In the genomic region with DNA sequence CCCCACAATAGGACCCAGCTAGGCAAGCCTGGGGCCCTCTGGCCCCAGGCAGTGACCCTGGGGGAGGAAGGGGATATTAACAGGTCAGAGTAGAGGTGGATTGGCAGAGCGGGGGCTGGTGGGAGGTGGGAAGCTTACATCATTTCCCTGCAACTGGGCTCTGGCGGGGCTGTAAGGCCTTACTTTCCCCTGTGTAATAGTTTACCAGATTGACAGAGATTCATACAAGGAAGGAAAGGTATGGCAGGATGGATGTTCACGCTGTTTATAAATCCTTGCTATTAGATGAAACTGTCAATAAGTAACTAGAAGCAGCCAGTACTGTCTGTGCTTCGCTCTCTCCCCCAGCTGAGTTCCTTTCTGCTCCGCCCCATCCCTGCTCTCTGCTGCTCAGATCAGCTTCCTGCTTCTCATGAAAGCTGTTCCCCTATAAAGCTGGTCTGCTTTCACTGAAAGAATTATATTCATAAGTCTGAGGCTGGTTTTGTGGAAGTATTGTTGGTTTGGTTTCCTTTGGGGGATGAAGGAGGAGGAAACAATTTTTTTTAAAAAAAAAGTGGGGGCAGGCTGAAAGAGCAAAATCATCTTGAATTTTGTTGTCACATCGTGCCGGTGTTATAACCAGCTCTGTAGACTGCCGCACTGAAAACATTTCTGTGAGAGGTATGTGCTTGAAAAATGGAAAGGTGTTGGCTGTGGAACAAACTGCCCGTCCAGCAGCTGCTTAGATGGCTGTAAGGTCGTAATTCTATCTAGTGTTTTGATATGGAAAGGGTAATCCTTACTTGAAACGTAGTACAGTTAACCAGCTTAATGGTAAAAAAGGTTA, we compare ENCODE assay signal across 1 cellular context.
TF ChIP-seq lines count a peak whose summit lies in the region.

No MANE protein-coding gene starts in this region.

TF ChIP-seq in HepG2, 621 proteins besides CTCF, POLR2A, EP300 and RAD21 (continued from another document and continues in another):
- TF ChIP-seq SP5 (CRISPR knock-in tag; IDR thresholded peaks at IDR 0.05; ENCODE audit: borderline replicate concordance, low read depth): peak; percentile 93
- TF ChIP-seq ZFP90 (CRISPR knock-in tag; IDR thresholded peaks at IDR 0.05; ENCODE audit: borderline replicate concordance): no peak
- TF ChIP-seq, protein P1, sequence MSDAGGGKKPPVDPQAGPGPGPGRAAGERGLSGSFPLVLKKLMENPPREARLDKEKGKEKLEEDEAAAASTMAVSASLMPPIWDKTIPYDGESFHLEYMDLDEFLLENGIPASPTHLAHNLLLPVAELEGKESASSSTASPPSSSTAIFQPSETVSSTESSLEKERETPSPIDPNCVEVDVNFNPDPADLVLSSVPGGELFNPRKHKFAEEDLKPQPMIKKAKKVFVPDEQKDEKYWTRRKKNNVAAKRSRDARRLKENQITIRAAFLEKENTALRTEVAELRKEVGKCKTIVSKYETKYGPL (CRISPR knock-in tag; IDR thresholded peaks at IDR 0.05): no peak
- TF ChIP-seq KDM5B (CRISPR knock-in tag; IDR thresholded peaks at IDR 0.05; ENCODE audit: borderline replicate concordance): no peak
- TF ChIP-seq, protein P2, sequence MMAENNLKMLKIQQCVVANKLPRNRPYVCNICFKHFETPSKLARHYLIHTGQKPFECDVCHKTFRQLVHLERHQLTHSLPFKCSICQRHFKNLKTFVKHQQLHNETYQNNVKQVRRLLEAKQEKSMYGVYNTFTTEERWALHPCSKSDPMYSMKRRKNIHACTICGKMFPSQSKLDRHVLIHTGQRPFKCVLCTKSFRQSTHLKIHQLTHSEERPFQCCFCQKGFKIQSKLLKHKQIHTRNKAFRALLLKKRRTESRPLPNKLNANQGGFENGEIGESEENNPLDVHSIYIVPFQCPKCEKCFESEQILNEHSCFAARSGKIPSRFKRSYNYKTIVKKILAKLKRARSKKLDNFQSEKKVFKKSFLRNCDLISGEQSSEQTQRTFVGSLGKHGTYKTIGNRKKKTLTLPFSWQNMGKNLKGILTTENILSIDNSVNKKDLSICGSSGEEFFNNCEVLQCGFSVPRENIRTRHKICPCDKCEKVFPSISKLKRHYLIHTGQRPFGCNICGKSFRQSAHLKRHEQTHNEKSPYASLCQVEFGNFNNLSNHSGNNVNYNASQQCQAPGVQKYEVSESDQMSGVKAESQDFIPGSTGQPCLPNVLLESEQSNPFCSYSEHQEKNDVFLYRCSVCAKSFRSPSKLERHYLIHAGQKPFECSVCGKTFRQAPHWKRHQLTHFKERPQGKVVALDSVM (CRISPR knock-in tag; IDR thresholded peaks at IDR 0.05): no peak
- TF ChIP-seq GPN1 (CRISPR knock-in tag; IDR thresholded peaks at IDR 0.05; ENCODE audit: borderline replicate concordance): no peak
- no peak for TF ChIP-seq GLI4 (CRISPR knock-in tag; IDR thresholded peaks at IDR 0.05; ENCODE audit: borderline replicate concordance)
- TF ChIP-seq, protein P3, sequence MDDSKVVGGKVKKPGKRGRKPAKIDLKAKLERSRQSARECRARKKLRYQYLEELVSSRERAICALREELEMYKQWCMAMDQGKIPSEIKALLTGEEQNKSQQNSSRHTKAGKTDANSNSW (CRISPR knock-in tag; IDR thresholded peaks at IDR 0.05; ENCODE audit: borderline replicate concordance): no peak
- TF ChIP-seq KLF12 (CRISPR knock-in tag; IDR thresholded peaks at IDR 0.05; ENCODE audit: borderline replicate concordance): no peak
- no peak for TF ChIP-seq ZNF547 (CRISPR knock-in tag; IDR thresholded peaks at IDR 0.05)
- TF ChIP-seq ZNF841 (CRISPR knock-in tag; IDR thresholded peaks at IDR 0.05; ENCODE audit: borderline replicate concordance): no peak
- TF ChIP-seq, protein P4, sequence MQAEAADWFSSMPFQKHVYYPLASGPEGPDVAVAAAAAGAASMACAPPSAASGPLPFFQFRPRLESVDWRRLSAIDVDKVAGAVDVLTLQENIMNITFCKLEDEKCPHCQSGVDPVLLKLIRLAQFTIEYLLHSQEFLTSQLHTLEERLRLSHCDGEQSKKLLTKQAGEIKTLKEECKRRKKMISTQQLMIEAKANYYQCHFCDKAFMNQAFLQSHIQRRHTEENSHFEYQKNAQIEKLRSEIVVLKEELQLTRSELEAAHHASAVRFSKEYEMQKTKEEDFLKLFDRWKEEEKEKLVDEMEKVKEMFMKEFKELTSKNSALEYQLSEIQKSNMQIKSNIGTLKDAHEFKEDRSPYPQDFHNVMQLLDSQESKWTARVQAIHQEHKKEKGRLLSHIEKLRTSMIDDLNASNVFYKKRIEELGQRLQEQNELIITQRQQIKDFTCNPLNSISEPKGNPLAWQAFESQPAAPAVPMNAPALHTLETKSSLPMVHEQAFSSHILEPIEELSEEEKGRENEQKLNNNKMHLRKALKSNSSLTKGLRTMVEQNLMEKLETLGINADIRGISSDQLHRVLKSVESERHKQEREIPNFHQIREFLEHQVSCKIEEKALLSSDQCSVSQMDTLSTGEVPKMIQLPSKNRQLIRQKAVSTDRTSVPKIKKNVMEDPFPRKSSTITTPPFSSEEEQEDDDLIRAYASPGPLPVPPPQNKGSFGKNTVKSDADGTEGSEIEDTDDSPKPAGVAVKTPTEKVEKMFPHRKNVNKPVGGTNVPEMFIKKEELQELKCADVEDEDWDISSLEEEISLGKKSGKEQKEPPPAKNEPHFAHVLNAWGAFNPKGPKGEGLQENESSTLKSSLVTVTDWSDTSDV (CRISPR knock-in tag; IDR thresholded peaks at IDR 0.05): no peak
- 0 out of 2 replicates have a peak, but pooled peaks have one; percentile 29 for TF ChIP-seq SALL2 (CRISPR knock-in tag; IDR thresholded peaks at IDR 0.05)
- TF ChIP-seq, protein P5, sequence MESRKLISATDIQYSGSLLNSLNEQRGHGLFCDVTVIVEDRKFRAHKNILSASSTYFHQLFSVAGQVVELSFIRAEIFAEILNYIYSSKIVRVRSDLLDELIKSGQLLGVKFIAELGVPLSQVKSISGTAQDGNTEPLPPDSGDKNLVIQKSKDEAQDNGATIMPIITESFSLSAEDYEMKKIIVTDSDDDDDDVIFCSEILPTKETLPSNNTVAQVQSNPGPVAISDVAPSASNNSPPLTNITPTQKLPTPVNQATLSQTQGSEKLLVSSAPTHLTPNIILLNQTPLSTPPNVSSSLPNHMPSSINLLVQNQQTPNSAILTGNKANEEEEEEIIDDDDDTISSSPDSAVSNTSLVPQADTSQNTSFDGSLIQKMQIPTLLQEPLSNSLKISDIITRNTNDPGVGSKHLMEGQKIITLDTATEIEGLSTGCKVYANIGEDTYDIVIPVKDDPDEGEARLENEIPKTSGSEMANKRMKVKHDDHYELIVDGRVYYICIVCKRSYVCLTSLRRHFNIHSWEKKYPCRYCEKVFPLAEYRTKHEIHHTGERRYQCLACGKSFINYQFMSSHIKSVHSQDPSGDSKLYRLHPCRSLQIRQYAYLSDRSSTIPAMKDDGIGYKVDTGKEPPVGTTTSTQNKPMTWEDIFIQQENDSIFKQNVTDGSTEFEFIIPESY (CRISPR knock-in tag; IDR thresholded peaks at IDR 0.05): no peak
- no peak for TF ChIP-seq ZNF383 (CRISPR knock-in tag; IDR thresholded peaks at IDR 0.05; ENCODE audit: borderline replicate concordance)
- TF ChIP-seq ZNF292 (CRISPR knock-in tag; IDR thresholded peaks at IDR 0.05; ENCODE audit: borderline replicate concordance, low read depth): peak; percentile 90
- TF ChIP-seq KAT7 (CRISPR knock-in tag; IDR thresholded peaks at IDR 0.05; ENCODE audit: borderline replicate concordance): peak; percentile 51; the same call in 1 of the 2 replicates
- TF ChIP-seq KLF15 (CRISPR knock-in tag; IDR thresholded peaks at IDR 0.05; ENCODE audit: borderline replicate concordance): no peak
- no peak for TF ChIP-seq IRF2 (CRISPR knock-in tag; IDR thresholded peaks at IDR 0.05)
- TF ChIP-seq MXI1 (IDR thresholded peaks at IDR 0.05; ENCODE audit: borderline replicate concordance, low read depth, low read length): no peak
- TF ChIP-seq, protein P6, sequence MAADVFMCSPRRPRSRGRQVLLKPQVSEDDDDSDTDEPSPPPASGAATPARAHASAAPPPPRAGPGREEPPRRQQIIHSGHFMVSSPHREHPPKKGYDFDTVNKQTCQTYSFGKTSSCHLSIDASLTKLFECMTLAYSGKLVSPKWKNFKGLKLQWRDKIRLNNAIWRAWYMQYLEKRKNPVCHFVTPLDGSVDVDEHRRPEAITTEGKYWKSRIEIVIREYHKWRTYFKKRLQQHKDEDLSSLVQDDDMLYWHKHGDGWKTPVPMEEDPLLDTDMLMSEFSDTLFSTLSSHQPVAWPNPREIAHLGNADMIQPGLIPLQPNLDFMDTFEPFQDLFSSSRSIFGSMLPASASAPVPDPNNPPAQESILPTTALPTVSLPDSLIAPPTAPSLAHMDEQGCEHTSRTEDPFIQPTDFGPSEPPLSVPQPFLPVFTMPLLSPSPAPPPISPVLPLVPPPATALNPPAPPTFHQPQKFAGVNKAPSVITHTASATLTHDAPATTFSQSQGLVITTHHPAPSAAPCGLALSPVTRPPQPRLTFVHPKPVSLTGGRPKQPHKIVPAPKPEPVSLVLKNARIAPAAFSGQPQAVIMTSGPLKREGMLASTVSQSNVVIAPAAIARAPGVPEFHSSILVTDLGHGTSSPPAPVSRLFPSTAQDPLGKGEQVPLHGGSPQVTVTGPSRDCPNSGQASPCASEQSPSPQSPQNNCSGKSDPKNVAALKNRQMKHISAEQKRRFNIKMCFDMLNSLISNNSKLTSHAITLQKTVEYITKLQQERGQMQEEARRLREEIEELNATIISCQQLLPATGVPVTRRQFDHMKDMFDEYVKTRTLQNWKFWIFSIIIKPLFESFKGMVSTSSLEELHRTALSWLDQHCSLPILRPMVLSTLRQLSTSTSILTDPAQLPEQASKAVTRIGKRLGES (CRISPR knock-in tag; IDR thresholded peaks at IDR 0.05; ENCODE audit: borderline replicate concordance): no peak
- TF ChIP-seq NCOR1 (IDR thresholded peaks at IDR 0.05; ENCODE audit: borderline replicate concordance, low read length): no peak; the same call in 1 of the 2 replicates
- TF ChIP-seq ERF (CRISPR knock-in tag; IDR thresholded peaks at IDR 0.05): 0 out of 2 replicates have a peak, but pooled peaks have one; percentile 27
- TF ChIP-seq ZNF788 (CRISPR knock-in tag; IDR thresholded peaks at IDR 0.05; ENCODE audit: borderline replicate concordance): no peak
- TF ChIP-seq KAT2B (IDR thresholded peaks at IDR 0.05; ENCODE audit: borderline replicate concordance, low read depth, low read length): no peak
- TF ChIP-seq TOE1 (CRISPR knock-in tag; IDR thresholded peaks at IDR 0.05): no peak
- peak; percentile 27; the same call in 1 of the 2 replicates for TF ChIP-seq ELF1 (CRISPR knock-in tag; IDR thresholded peaks at IDR 0.05)
- TF ChIP-seq PAF1 (CRISPR knock-in tag; IDR thresholded peaks at IDR 0.05): no peak
- TF ChIP-seq ZSCAN22 (CRISPR knock-in tag; IDR thresholded peaks at IDR 0.05): no peak
- TF ChIP-seq, protein P7, sequence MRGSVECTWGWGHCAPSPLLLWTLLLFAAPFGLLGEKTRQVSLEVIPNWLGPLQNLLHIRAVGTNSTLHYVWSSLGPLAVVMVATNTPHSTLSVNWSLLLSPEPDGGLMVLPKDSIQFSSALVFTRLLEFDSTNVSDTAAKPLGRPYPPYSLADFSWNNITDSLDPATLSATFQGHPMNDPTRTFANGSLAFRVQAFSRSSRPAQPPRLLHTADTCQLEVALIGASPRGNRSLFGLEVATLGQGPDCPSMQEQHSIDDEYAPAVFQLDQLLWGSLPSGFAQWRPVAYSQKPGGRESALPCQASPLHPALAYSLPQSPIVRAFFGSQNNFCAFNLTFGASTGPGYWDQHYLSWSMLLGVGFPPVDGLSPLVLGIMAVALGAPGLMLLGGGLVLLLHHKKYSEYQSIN (CRISPR knock-in tag; IDR thresholded peaks at IDR 0.05; ENCODE audit: borderline replicate concordance): no peak
- 0 out of 2 replicates have a peak, but pooled peaks have one; percentile 36 for TF ChIP-seq FOXK2 (IDR thresholded peaks at IDR 0.05)
- TF ChIP-seq, protein P8, sequence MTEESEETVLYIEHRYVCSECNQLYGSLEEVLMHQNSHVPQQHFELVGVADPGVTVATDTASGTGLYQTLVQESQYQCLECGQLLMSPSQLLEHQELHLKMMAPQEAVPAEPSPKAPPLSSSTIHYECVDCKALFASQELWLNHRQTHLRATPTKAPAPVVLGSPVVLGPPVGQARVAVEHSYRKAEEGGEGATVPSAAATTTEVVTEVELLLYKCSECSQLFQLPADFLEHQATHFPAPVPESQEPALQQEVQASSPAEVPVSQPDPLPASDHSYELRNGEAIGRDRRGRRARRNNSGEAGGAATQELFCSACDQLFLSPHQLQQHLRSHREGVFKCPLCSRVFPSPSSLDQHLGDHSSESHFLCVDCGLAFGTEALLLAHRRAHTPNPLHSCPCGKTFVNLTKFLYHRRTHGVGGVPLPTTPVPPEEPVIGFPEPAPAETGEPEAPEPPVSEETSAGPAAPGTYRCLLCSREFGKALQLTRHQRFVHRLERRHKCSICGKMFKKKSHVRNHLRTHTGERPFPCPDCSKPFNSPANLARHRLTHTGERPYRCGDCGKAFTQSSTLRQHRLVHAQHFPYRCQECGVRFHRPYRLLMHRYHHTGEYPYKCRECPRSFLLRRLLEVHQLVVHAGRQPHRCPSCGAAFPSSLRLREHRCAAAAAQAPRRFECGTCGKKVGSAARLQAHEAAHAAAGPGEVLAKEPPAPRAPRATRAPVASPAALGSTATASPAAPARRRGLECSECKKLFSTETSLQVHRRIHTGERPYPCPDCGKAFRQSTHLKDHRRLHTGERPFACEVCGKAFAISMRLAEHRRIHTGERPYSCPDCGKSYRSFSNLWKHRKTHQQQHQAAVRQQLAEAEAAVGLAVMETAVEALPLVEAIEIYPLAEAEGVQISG (CRISPR knock-in tag; IDR thresholded peaks at IDR 0.05): no peak
- TF ChIP-seq ZFP1 (CRISPR knock-in tag; IDR thresholded peaks at IDR 0.05): 0 out of 2 replicates have a peak, but pooled peaks have one; percentile 30
- 0 out of 2 replicates have a peak, but pooled peaks have one; percentile 22 for TF ChIP-seq SOX5 (CRISPR knock-in tag; IDR thresholded peaks at IDR 0.05; ENCODE audit: borderline replicate concordance)
- peak; percentile 13; the same call in 1 of the 2 replicates for TF ChIP-seq ETV5 (CRISPR knock-in tag; IDR thresholded peaks at IDR 0.05; ENCODE audit: borderline replicate concordance)
- TF ChIP-seq, protein P9, sequence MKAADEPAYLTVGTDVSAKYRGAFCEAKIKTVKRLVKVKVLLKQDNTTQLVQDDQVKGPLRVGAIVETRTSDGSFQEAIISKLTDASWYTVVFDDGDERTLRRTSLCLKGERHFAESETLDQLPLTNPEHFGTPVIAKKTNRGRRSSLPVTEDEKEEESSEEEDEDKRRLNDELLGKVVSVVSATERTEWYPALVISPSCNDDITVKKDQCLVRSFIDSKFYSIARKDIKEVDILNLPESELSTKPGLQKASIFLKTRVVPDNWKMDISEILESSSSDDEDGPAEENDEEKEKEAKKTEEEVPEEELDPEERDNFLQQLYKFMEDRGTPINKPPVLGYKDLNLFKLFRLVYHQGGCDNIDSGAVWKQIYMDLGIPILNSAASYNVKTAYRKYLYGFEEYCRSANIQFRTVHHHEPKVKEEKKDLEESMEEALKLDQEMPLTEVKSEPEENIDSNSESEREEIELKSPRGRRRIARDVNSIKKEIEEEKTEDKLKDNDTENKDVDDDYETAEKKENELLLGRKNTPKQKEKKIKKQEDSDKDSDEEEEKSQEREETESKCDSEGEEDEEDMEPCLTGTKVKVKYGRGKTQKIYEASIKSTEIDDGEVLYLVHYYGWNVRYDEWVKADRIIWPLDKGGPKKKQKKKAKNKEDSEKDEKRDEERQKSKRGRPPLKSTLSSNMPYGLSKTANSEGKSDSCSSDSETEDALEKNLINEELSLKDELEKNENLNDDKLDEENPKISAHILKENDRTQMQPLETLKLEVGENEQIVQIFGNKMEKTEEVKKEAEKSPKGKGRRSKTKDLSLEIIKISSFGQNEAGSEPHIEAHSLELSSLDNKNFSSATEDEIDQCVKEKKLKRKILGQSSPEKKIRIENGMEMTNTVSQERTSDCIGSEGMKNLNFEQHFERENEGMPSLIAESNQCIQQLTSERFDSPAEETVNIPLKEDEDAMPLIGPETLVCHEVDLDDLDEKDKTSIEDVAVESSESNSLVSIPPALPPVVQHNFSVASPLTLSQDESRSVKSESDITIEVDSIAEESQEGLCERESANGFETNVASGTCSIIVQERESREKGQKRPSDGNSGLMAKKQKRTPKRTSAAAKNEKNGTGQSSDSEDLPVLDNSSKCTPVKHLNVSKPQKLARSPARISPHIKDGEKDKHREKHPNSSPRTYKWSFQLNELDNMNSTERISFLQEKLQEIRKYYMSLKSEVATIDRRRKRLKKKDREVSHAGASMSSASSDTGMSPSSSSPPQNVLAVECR (CRISPR knock-in tag; IDR thresholded peaks at IDR 0.05; ENCODE audit: borderline replicate concordance): peak; percentile 56; the same call in 1 of the 2 replicates
